Comparison of ENCODE assay signal across 10 cellular contexts in the genomic region with DNA sequence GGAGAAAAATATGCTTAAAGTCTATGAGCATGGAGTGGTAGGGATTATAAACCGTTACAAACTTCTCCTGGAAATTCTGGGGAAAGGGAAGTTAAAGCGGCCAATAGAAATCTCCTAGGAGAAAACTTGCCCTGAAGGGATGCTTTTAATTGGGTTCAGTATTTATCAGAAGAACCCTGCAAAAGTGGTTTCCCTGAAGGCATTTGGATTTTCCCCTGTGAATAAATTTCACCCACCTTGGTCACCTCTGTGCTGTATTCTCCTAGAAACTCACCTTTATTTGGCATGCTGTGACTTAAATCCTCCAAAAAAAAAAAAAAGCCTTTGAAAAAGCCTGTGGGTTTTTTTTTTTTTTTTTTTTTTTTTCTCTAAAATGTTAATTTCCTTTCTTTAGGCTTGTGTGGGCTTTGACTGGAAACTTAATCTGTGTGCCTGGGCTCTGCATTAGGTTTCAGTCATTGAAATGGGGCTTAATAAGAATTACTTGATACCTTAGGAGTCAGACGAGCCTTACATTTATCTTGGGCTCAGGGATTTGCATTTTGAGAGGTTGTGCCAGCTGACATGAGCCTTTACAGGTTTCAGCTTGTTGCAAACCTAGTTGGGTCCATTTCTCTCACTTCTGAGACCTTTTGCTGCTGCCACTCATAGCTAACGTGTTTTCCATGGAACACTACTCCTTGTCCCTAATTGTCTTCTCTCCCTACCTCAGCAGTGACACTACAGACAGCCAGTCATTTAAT. TPM values are rescaled to one million over a fixed set of nuclear protein-coding genes. Genes with fewer than 3 reads are reported as not detected.
DNase-seq lines count a peak whose midpoint lies in the region; ATAC-seq and FAIRE-seq lines count a peak whose summit lies in the region.
"Had no signal": no experiment of that assay in that cellular context is flagged by ENCODE, and none has a peak within 500 bp of the region (broad histone marks: within the 10 kb centered on the region; RNA-seq: fewer than 3 reads in every experiment).

No MANE protein-coding gene starts in this region.

- POLR2A ChIA-PET in activated CD4-positive, alpha-beta T cell treated with anti-CD3 and anti-CD28 coated beads for 36 hours (lab: Charles Lee): interaction anchor here (0.9 to 1.4 kb wide), 7 partner anchors 8 to 31 kb away, joined by 3 to 11 read pairs (median 3); no protein-coding TSS in a partner anchor
- POLR2A ChIA-PET in activated CD4-positive, alpha-beta memory T cell treated with anti-CD3 and anti-CD28 coated beads for 36 hours (lab: Charles Lee): interaction anchor here (1.2 to 2.2 kb wide), 9 partner anchors 8 to 80 kb away, joined by 4 to 19 read pairs (median 6); partner anchors contain the start of gene TGFBR2

- H3K27me3 ChIP-seq in small intestine (ENCODE audit: control insufficient read depth in 2 of 2, insufficient read depth in 2 of 2, low read length in 2 of 2): no peaks in the 10 kb centered on the region

- no peaks in the 10 kb centered on the region for H3K9me3 ChIP-seq in small intestine (ENCODE audit: control insufficient read depth, low read depth)
- H3K9me3 ChIP-seq: prostate gland had no signal

- H3K4me3 Mint-ChIP-seq in activated CD4-positive, alpha-beta T cell treated with anti-CD3 and anti-CD28 coated beads for 36 hours: peak overlapping the region; percentile 61
- H3K4me3 Mint-ChIP-seq in activated CD4-positive, alpha-beta memory T cell treated with anti-CD3 and anti-CD28 coated beads for 36 hours: peak overlapping the region; percentile 45
- H3K4me3 Mint-ChIP-seq in immature natural killer cell: peak overlapping the region; percentile 26 to 78 (median 74)
- H3K4me3 Mint-ChIP-seq in stimulated activated naive CD8-positive, alpha-beta T cell treated with anti-CD3 and anti-CD28 coated beads, Interleukin-15, amount 100 ng/mL, for 72 hours: peak overlapping the region; percentile 58 to 71

- no peaks in the 10 kb centered on the region for H3K36me3 ChIP-seq in small intestine (ENCODE audit: control insufficient read depth in 2 of 2, insufficient read depth in 2 of 2, low read length in 2 of 2)
- H3K36me3 ChIP-seq: prostate gland had no signal

- CTCF ChIA-PET in activated CD4-positive, alpha-beta T cell treated with anti-CD3 and anti-CD28 coated beads for 36 hours (lab: Charles Lee): interaction anchor here (0.8 to 2.1 kb wide), 14 partner anchors 8 to 65 kb away, joined by 3 to 11 read pairs (median 4); no protein-coding TSS in a partner anchor
- CTCF ChIA-PET in activated CD4-positive, alpha-beta memory T cell treated with anti-CD3 and anti-CD28 coated beads for 36 hours (lab: Charles Lee): interaction anchor here (0.9 to 1.9 kb wide), 11 partner anchors 7 to 617 kb away, joined by 3 to 12 read pairs (median 5); partner anchors contain the start of gene TGFBR2

- peaks cover 3 to 29% of the 10 kb centered on the region in 2 donors for H3K4me1 ChIP-seq in small intestine (ENCODE audit: control insufficient read depth in 2 of 2, insufficient read depth in 1 of 2, low read depth in 1 of 2, low read length in 1 of 2)
- H3K4me1 ChIP-seq: prostate gland had no signal

- peaks cover 70% of the 10 kb centered on the region for H3K36me3 Mint-ChIP-seq in activated CD4-positive, alpha-beta T cell treated with anti-CD3 and anti-CD28 coated beads for 36 hours (ENCODE audit: low read depth)
- H3K36me3 Mint-ChIP-seq in activated CD4-positive, alpha-beta memory T cell treated with anti-CD3 and anti-CD28 coated beads for 36 hours: peaks cover 48% of the 10 kb centered on the region
- H3K36me3 Mint-ChIP-seq in immature natural killer cell: peaks cover 4 to 9% (median 8%) of the 10 kb centered on the region in 3 donors

- DNase-seq in activated CD4-positive, alpha-beta T cell treated with anti-CD3 and anti-CD28 coated beads for 36 hours: no peak
- DNase-seq in activated CD4-positive, alpha-beta T cell treated with anti-CD3 and anti-CD28 coated beads for 48 hours: no peak
- DNase-seq in activated CD4-positive, alpha-beta memory T cell treated with anti-CD3 and anti-CD28 coated beads for 36 hours: no peak
- DNase-seq in immature natural killer cell (no peak), small intestine (no peak), caudate nucleus (lab: John Stamatoyannopoulos, UW) (no peak)
- DNase-seq in stimulated activated naive CD8-positive, alpha-beta T cell treated with anti-CD3 and anti-CD28 coated beads, Interleukin-15, amount 100 ng/mL, for 72 hours: no peak

- H3K27me3 Mint-ChIP-seq in activated CD4-positive, alpha-beta T cell treated with anti-CD3 and anti-CD28 coated beads for 36 hours: no peaks in the 10 kb centered on the region
- H3K27me3 Mint-ChIP-seq in activated CD4-positive, alpha-beta memory T cell treated with anti-CD3 and anti-CD28 coated beads for 36 hours: no peaks in the 10 kb centered on the region
- peaks cover 4 to 9% (median 5%) of the 10 kb centered on the region in 3 donors for H3K27me3 Mint-ChIP-seq in immature natural killer cell (ENCODE audit: low read depth in 3 of 3)
- no peaks in the 10 kb centered on the region for H3K27me3 Mint-ChIP-seq in stimulated activated naive CD8-positive, alpha-beta T cell treated with anti-CD3 and anti-CD28 coated beads, Interleukin-15, amount 100 ng/mL, for 72 hours

- H3K27ac Mint-ChIP-seq in activated CD4-positive, alpha-beta T cell treated with anti-CD3 and anti-CD28 coated beads for 36 hours: peak overlapping the region; percentile 97
- H3K27ac Mint-ChIP-seq in activated CD4-positive, alpha-beta memory T cell treated with anti-CD3 and anti-CD28 coated beads for 36 hours: peak overlapping the region; percentile 91
- H3K27ac Mint-ChIP-seq in immature natural killer cell: peak overlapping the region; percentile 89 to 97 (median 93)
- peak overlapping the region; percentile 100 for H3K27ac Mint-ChIP-seq in stimulated activated naive CD8-positive, alpha-beta T cell treated with anti-CD3 and anti-CD28 coated beads, Interleukin-15, amount 100 ng/mL, for 72 hours

- FAIRE-seq in small intestine (lab: Jason Lieb, UNC): no peak
- FAIRE-seq: GM12878 had no signal

- intact Hi-C loops in activated CD4-positive, alpha-beta T cell treated with anti-CD3 and anti-CD28 coated beads for 36 hours (cut with DNase I, micrococcal nuclease): loop anchor here in 1 of 2 experiments (10.0 kb wide), 1 partner anchor 906 kb away; the partner anchor contains the start of gene STT3B
- intact Hi-C loops in activated CD4-positive, alpha-beta memory T cell treated with anti-CD3 and anti-CD28 coated beads for 36 hours (cut with micrococcal nuclease): no loop called here

- no peak overlapping the region for H3K4me3 ChIP-seq in small intestine (ENCODE audit: low read depth in 1 of 2, low read length in 2 of 2)
- H3K4me3 ChIP-seq: GM12878, prostate gland had no signal

- no peaks in the 10 kb centered on the region for H3K9me3 Mint-ChIP-seq in activated CD4-positive, alpha-beta T cell treated with anti-CD3 and anti-CD28 coated beads for 36 hours (ENCODE audit: low read depth)
- H3K9me3 Mint-ChIP-seq in activated CD4-positive, alpha-beta memory T cell treated with anti-CD3 and anti-CD28 coated beads for 36 hours: no peaks in the 10 kb centered on the region
- no peaks in the 10 kb centered on the region for H3K9me3 Mint-ChIP-seq in immature natural killer cell
- peaks cover 0 to 3% of the 10 kb centered on the region in 2 donors for H3K9me3 Mint-ChIP-seq in stimulated activated naive CD8-positive, alpha-beta T cell treated with anti-CD3 and anti-CD28 coated beads, Interleukin-15, amount 100 ng/mL, for 72 hours

- peaks cover 96% of the 10 kb centered on the region for H3K4me1 Mint-ChIP-seq in activated CD4-positive, alpha-beta T cell treated with anti-CD3 and anti-CD28 coated beads for 36 hours
- peaks cover 91% of the 10 kb centered on the region for H3K4me1 Mint-ChIP-seq in activated CD4-positive, alpha-beta memory T cell treated with anti-CD3 and anti-CD28 coated beads for 36 hours (ENCODE audit: low read depth)
- peaks cover 78 to 95% of the 10 kb centered on the region in 2 donors for H3K4me1 Mint-ChIP-seq in immature natural killer cell
- H3K4me1 Mint-ChIP-seq in stimulated activated naive CD8-positive, alpha-beta T cell treated with anti-CD3 and anti-CD28 coated beads, Interleukin-15, amount 100 ng/mL, for 72 hours: peaks cover 97% of the 10 kb centered on the region

- peak; percentile 8 for ATAC-seq in activated CD4-positive, alpha-beta T cell treated with anti-CD3 and anti-CD28 coated beads for 36 hours
- peak; percentile 27 for ATAC-seq in stimulated activated naive CD8-positive, alpha-beta T cell treated with anti-CD3 and anti-CD28 coated beads, Interleukin-15, amount 100 ng/mL, for 72 hours
- no peak for ATAC-seq in HG03439 (IDR thresholded peaks at IDR 0.05; ENCODE audit: unreplicated experiment)
- ATAC-seq: GM12878 had no signal

- H3K27ac ChIP-seq in small intestine (ENCODE audit: low read depth in 1 of 2, low read length in 1 of 2) (peak overlapping the region in 1 of 2 donors; percentile 76), caudate nucleus (ENCODE audit: low read depth, low read length) (no peak overlapping the region)

- 75 to 79% (median 75%) methylated on average over 4 of the region's 4 CpGs for WGBS in small intestine, 3 donors

RNA-seq across cellular contexts. Expression of gene TGFBR2, which starts 22.0 kb away (rescaled TPM):
- 10 to 100 TPM; 45.5 to 46.6 TPM for total RNA-seq in activated CD4-positive, alpha-beta T cell treated with anti-CD3 and anti-CD28 coated beads for 36 hours
- total RNA-seq in activated CD4-positive, alpha-beta memory T cell treated with anti-CD3 and anti-CD28 coated beads for 36 hours: 10 to 100 TPM; 36.8 to 37.0 TPM
- polyA plus RNA-seq in immature natural killer cell: 100 to 1,000 TPM in 1 of 3 donors, 10 to 100 TPM in 2; 36.8 to 101 (median 43.6) TPM
- polyA plus RNA-seq in small intestine: 10 to 100 TPM in 2 of 3 donors, 1 to 10 TPM in 1; 6.0 to 77.5 (median 13.5) TPM
